1 cellular context compared by ENCODE assay signal in the genomic region with DNA sequence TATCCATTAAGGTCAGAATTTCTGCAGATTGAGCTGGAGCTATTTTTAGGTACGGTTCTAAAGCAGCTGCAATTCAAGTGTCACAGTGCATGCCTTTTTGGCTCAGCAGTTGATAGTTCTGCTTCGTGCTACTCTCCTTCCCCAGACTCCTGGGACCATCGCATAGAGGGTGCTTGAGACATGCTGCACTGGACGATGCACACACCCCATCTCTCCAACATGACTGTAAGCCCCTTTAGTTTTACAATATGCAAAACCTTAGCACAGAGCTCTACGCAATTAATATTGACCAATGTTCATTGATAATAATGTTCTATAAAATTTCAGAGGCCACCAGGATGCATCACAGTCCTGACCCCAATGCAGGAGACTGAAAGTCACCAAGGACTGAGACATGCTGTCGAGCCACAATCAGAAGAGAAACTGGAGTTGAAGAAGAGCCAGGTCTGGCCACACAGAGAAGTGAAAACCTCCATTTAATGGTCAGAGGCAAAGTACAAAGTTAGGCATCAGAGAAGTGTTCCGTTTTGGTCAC.
TF ChIP-seq lines count a peak whose summit lies in the region.

No MANE protein-coding gene starts in this region.

TF ChIP-seq in GM12878, 131 proteins besides CTCF, POLR2A, EP300 and RAD21 (continued from another document and continues in another):
- TF ChIP-seq, protein P1, sequence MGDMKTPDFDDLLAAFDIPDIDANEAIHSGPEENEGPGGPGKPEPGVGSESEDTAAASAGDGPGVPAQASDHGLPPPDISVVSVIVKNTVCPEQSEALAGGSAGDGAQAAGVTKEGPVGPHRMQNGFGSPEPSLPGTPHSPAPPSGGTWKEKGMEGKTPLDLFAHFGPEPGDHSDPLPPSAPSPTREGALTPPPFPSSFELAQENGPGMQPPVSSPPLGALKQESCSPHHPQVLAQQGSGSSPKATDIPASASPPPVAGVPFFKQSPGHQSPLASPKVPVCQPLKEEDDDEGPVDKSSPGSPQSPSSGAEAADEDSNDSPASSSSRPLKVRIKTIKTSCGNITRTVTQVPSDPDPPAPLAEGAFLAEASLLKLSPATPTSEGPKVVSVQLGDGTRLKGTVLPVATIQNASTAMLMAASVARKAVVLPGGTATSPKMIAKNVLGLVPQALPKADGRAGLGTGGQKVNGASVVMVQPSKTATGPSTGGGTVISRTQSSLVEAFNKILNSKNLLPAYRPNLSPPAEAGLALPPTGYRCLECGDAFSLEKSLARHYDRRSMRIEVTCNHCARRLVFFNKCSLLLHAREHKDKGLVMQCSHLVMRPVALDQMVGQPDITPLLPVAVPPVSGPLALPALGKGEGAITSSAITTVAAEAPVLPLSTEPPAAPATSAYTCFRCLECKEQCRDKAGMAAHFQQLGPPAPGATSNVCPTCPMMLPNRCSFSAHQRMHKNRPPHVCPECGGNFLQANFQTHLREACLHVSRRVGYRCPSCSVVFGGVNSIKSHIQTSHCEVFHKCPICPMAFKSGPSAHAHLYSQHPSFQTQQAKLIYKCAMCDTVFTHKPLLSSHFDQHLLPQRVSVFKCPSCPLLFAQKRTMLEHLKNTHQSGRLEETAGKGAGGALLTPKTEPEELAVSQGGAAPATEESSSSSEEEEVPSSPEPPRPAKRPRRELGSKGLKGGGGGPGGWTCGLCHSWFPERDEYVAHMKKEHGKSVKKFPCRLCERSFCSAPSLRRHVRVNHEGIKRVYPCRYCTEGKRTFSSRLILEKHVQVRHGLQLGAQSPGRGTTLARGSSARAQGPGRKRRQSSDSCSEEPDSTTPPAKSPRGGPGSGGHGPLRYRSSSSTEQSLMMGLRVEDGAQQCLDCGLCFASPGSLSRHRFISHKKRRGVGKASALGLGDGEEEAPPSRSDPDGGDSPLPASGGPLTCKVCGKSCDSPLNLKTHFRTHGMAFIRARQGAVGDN (IDR thresholded peaks at IDR 0.05): 0 out of 2 replicates have a peak, but pooled peaks have one; percentile 3
- no peak for TF ChIP-seq SP1 (IDR thresholded peaks at IDR 0.05; ENCODE audit: low read depth, low read length)
- TF ChIP-seq RCOR1 (conservative IDR thresholded peaks at IDR 0.05; ENCODE audit: low read depth, low read length): 0 out of 2 replicates have a peak, but pooled peaks have one; percentile 23
- TF ChIP-seq SPI1 (IDR thresholded peaks at IDR 0.05; ENCODE audit: borderline replicate concordance, insufficient read depth, low read depth, low read length): peak; percentile 70; the same call in 1 of the 2 replicates
- no peak for TF ChIP-seq CHD2 (IDR thresholded peaks at IDR 0.05; ENCODE audit: borderline replicate concordance, low read depth, low read length)
- TF ChIP-seq EED (IDR thresholded peaks at IDR 0.05; ENCODE audit: low read depth): no peak
- no peak for TF ChIP-seq YBX1 (IDR thresholded peaks at IDR 0.05)
- TF ChIP-seq ASH2L (IDR thresholded peaks at IDR 0.05; ENCODE audit: borderline replicate concordance, low read depth): no peak
- TF ChIP-seq TCF12 (IDR thresholded peaks at IDR 0.05; ENCODE audit: low read depth, low read length): peak; percentile 73; the same call in 1 of the 2 replicates
- no peak for TF ChIP-seq MYB (IDR thresholded peaks at IDR 0.05; ENCODE audit: borderline replicate concordance, low read depth, low read length)
- no peak for TF ChIP-seq WRNIP1 (IDR thresholded peaks at IDR 0.05; ENCODE audit: borderline replicate concordance, low read depth, low read length)
- TF ChIP-seq JUND (IDR thresholded peaks at IDR 0.05; ENCODE audit: low read depth, low read length): no peak
- TF ChIP-seq, protein P2, sequence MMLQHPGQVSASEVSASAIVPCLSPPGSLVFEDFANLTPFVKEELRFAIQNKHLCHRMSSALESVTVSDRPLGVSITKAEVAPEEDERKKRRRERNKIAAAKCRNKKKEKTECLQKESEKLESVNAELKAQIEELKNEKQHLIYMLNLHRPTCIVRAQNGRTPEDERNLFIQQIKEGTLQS (IDR thresholded peaks at IDR 0.05; ENCODE audit: borderline replicate concordance, extremely low read depth, low read depth, low read length): no peak
- TF ChIP-seq RELA (IDR thresholded peaks at IDR 0.05; ENCODE audit: borderline replicate concordance, partially characterized antibody): no peak
- TF ChIP-seq CHD4 (IDR thresholded peaks at IDR 0.05): no peak
- TF ChIP-seq HDAC6 (IDR thresholded peaks at IDR 0.05; ENCODE audit: unreplicated experiment): no peak
- no peak for TF ChIP-seq TCF3 (IDR thresholded peaks at IDR 0.05; ENCODE audit: borderline replicate concordance, insufficient read depth, low read depth, low read length)
- no peak for TF ChIP-seq HCFC1 (IDR thresholded peaks at IDR 0.05; ENCODE audit: low read length)
- TF ChIP-seq, protein P3, sequence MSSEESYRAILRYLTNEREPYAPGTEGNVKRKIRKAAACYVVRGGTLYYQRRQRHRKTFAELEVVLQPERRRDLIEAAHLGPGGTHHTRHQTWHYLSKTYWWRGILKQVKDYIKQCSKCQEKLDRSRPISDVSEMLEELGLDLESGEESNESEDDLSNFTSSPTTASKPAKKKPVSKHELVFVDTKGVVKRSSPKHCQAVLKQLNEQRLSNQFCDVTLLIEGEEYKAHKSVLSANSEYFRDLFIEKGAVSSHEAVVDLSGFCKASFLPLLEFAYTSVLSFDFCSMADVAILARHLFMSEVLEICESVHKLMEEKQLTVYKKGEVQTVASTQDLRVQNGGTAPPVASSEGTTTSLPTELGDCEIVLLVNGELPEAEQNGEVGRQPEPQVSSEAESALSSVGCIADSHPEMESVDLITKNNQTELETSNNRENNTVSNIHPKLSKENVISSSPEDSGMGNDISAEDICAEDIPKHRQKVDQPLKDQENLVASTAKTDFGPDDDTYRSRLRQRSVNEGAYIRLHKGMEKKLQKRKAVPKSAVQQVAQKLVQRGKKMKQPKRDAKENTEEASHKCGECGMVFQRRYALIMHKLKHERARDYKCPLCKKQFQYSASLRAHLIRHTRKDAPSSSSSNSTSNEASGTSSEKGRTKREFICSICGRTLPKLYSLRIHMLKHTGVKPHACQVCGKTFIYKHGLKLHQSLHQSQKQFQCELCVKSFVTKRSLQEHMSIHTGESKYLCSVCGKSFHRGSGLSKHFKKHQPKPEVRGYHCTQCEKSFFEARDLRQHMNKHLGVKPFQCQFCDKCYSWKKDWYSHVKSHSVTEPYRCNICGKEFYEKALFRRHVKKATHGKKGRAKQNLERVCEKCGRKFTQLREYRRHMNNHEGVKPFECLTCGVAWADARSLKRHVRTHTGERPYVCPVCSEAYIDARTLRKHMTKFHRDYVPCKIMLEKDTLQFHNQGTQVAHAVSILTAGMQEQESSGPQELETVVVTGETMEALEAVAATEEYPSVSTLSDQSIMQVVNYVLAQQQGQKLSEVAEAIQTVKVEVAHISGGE (CRISPR knock-in tag; IDR thresholded peaks at IDR 0.05): no peak
- TF ChIP-seq NFIC (IDR thresholded peaks at IDR 0.05; ENCODE audit: low read depth, low read length): no peak
- no peak for TF ChIP-seq RAD51 (IDR thresholded peaks at IDR 0.05)
- peak; percentile 75 for TF ChIP-seq RUNX3 (IDR thresholded peaks at IDR 0.05; ENCODE audit: low read length)
- no peak for TF ChIP-seq STAT1 (conservative IDR thresholded peaks at IDR 0.05)
- TF ChIP-seq ZNF274 (IDR thresholded peaks at IDR 0.05; ENCODE audit: insufficient read depth, insufficient read length): no peak
- TF ChIP-seq KLF5 (IDR thresholded peaks at IDR 0.05; ENCODE audit: partially characterized antibody): no peak
- TF ChIP-seq GABPA (IDR thresholded peaks at IDR 0.05; ENCODE audit: low read depth): no peak
- TF ChIP-seq CREB1 (IDR thresholded peaks at IDR 0.05; ENCODE audit: low read depth): 0 out of 2 replicates have a peak, but pooled peaks have one; percentile 9
- no peak for TF ChIP-seq ZNF384 (IDR thresholded peaks at IDR 0.05; ENCODE audit: borderline replicate concordance, low read depth, low read length)
- TF ChIP-seq, protein P4, sequence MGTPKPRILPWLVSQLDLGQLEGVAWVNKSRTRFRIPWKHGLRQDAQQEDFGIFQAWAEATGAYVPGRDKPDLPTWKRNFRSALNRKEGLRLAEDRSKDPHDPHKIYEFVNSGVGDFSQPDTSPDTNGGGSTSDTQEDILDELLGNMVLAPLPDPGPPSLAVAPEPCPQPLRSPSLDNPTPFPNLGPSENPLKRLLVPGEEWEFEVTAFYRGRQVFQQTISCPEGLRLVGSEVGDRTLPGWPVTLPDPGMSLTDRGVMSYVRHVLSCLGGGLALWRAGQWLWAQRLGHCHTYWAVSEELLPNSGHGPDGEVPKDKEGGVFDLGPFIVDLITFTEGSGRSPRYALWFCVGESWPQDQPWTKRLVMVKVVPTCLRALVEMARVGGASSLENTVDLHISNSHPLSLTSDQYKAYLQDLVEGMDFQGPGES (IDR thresholded peaks at IDR 0.05): no peak
- TF ChIP-seq, protein P5, sequence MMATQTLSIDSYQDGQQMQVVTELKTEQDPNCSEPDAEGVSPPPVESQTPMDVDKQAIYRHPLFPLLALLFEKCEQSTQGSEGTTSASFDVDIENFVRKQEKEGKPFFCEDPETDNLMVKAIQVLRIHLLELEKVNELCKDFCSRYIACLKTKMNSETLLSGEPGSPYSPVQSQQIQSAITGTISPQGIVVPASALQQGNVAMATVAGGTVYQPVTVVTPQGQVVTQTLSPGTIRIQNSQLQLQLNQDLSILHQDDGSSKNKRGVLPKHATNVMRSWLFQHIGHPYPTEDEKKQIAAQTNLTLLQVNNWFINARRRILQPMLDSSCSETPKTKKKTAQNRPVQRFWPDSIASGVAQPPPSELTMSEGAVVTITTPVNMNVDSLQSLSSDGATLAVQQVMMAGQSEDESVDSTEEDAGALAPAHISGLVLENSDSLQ (IDR thresholded peaks at IDR 0.05): no peak; the same call in 1 of the 2 replicates
- no peak for TF ChIP-seq ZNF24 (IDR thresholded peaks at IDR 0.05)
- TF ChIP-seq HDGF (IDR thresholded peaks at IDR 0.05): no peak
- no peak for TF ChIP-seq SMAD1 (IDR thresholded peaks at IDR 0.05; ENCODE audit: low read depth, partially characterized antibody)
- no peak for TF ChIP-seq SRF (IDR thresholded peaks at IDR 0.05; ENCODE audit: low read depth in 2 of 2, low read length in 2 of 2)
- no peak for TF ChIP-seq TAF1 (IDR thresholded peaks at IDR 0.05; ENCODE audit: borderline replicate concordance, low read depth, low read length)
- TF ChIP-seq MYC (IDR thresholded peaks at IDR 0.05; ENCODE audit: insufficient read depth, insufficient read length, insufficient replicate concordance, low read length, severe bottlenecking): no peak
- peak; percentile 13 to 19; a peak in 1 of 4 replicates for TF ChIP-seq IKZF2 (IDR thresholded peaks at IDR 0.05)
- 0 out of 2 replicates have a peak, but pooled peaks have one; percentile 37 for TF ChIP-seq RFX5 (IDR thresholded peaks at IDR 0.05; ENCODE audit: low read depth, low read length)
- TF ChIP-seq NR2C2 (IDR thresholded peaks at IDR 0.05; ENCODE audit: borderline replicate concordance, control insufficient read depth, insufficient read length, low read depth): no peak
- no peak for TF ChIP-seq MTA2 (IDR thresholded peaks at IDR 0.05; ENCODE audit: low read depth)
- TF ChIP-seq, protein P6, sequence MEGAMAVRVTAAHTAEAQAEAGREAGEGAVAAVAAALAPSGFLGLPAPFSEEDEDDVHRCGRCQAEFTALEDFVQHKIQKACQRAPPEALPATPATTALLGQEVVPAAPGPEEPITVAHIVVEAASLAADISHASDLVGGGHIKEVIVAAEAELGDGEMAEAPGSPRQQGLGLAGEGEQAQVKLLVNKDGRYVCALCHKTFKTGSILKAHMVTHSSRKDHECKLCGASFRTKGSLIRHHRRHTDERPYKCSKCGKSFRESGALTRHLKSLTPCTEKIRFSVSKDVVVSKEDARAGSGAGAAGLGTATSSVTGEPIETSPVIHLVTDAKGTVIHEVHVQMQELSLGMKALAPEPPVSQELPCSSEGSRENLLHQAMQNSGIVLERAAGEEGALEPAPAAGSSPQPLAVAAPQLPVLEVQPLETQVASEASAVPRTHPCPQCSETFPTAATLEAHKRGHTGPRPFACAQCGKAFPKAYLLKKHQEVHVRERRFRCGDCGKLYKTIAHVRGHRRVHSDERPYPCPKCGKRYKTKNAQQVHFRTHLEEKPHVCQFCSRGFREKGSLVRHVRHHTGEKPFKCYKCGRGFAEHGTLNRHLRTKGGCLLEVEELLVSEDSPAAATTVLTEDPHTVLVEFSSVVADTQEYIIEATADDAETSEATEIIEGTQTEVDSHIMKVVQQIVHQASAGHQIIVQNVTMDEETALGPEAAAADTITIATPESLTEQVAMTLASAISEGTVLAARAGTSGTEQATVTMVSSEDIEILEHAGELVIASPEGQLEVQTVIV (IDR thresholded peaks at IDR 0.05; ENCODE audit: borderline replicate concordance, partially characterized antibody): no peak
- TF ChIP-seq NFYA (IDR thresholded peaks at IDR 0.05; ENCODE audit: borderline replicate concordance, low read depth, low read length): no peak
- TF ChIP-seq SMAD5 (IDR thresholded peaks at IDR 0.05; ENCODE audit: low read depth): no peak
- TF ChIP-seq, protein P7, sequence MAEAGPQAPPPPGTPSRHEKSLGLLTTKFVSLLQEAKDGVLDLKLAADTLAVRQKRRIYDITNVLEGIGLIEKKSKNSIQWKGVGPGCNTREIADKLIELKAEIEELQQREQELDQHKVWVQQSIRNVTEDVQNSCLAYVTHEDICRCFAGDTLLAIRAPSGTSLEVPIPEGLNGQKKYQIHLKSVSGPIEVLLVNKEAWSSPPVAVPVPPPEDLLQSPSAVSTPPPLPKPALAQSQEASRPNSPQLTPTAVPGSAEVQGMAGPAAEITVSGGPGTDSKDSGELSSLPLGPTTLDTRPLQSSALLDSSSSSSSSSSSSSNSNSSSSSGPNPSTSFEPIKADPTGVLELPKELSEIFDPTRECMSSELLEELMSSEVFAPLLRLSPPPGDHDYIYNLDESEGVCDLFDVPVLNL (IDR thresholded peaks at IDR 0.05; ENCODE audit: low read depth, low read length): no peak
- TF ChIP-seq SUPT20H (IDR thresholded peaks at IDR 0.05; ENCODE audit: borderline replicate concordance, control insufficient read depth, low read depth, low read length): no peak
- no peak for TF ChIP-seq HDAC2 (IDR thresholded peaks at IDR 0.05)
- peak; percentile 20; the same call in 1 of the 3 replicates for TF ChIP-seq POU2F2 (IDR thresholded peaks at IDR 0.05; ENCODE audit: borderline replicate concordance, low read depth, low read length)
- no peak for TF ChIP-seq SREBF2 (IDR thresholded peaks at IDR 0.05; ENCODE audit: low read length)
- no peak for TF ChIP-seq NFXL1 (IDR thresholded peaks at IDR 0.05; ENCODE audit: borderline replicate concordance)
- no peak for TF ChIP-seq TARDBP (IDR thresholded peaks at IDR 0.05; ENCODE audit: borderline replicate concordance)
- TF ChIP-seq, protein P8, sequence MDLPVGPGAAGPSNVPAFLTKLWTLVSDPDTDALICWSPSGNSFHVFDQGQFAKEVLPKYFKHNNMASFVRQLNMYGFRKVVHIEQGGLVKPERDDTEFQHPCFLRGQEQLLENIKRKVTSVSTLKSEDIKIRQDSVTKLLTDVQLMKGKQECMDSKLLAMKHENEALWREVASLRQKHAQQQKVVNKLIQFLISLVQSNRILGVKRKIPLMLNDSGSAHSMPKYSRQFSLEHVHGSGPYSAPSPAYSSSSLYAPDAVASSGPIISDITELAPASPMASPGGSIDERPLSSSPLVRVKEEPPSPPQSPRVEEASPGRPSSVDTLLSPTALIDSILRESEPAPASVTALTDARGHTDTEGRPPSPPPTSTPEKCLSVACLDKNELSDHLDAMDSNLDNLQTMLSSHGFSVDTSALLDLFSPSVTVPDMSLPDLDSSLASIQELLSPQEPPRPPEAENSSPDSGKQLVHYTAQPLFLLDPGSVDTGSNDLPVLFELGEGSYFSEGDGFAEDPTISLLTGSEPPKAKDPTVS (IDR thresholded peaks at IDR 0.05; ENCODE audit: low read depth, low read length): no peak
- no peak for TF ChIP-seq SUZ12 (IDR thresholded peaks at IDR 0.05; ENCODE audit: unreplicated experiment)
- TF ChIP-seq MEF2B (IDR thresholded peaks at IDR 0.05; ENCODE audit: partially characterized antibody, poor library complexity, severe bottlenecking): peak; percentile 80
- TF ChIP-seq MEF2A (IDR thresholded peaks at IDR 0.05; ENCODE audit: insufficient read depth, low read depth, low read length): peak; percentile 86
